In the genomic region with DNA sequence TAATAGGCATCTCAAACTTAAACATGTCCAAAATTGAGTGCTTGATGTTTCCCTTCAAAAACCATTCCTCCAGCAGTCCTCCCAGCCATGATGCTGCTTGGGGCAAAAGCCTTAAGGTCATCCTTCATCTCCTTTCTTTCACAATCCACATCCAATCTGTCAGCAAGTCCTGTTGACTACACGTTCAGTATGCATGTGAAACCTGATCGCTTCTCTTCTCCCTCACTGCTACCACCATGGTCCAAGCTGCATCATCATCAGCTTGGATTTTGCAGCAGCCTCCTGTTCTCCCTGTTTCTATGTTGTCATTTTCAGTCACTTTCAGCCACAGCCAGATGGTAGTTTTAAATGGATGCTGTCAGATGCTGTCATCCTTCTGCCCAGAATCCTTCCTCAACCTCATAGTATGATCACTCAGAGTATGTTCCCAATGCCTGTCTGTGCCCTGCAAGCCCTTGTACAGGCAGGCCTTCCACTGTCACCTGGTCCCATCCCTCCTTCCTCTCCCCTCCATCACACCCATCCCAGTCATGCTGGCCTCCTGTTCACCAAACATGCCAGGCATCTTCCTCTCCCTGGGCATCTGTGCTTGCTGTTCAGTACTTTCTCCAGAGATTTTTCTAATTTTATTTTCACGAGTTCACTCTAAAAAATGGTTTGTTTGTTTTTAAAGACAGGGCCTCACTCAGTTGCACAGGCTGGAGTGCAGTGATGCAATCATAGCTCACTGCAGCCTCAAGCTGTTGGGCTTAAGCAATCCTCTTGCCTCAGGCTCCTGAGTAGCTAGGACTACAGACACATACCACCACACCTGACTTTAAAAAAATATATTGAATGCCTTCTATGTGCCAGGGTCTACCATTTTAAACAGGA, we compare ENCODE assay signal across 11 cellular contexts.
DNase-seq lines count a peak whose midpoint lies in the region; ATAC-seq and TF ChIP-seq lines count a peak whose summit lies in the region.
"Had no signal": no experiment of that assay in that cellular context is flagged by ENCODE, and none has a peak within 500 bp of the region (broad histone marks: within the 10 kb centered on the region; RNA-seq: fewer than 3 reads in every experiment).

No MANE protein-coding gene starts in this region.

- DNase-seq in EL (peak; percentile 71), NCI-H1694 (lab: John Stamatoyannopoulos, UW) (peak; percentile 91), choroid plexus epithelial cell (ENCODE audit: low read depth) (peak; percentile 86), mucosa of descending colon (no peak), ecto neural progenitor cell (ENCODE audit: low spot score) (no peak), NCI-H1092 (lab: John Stamatoyannopoulos, UW) (no peak)
- DNase-seq in activated T-cell treated with anti-CD3 and anti-CD28 coated beads, Interleukin-2, amount 50 U/mL, for 1 hour = no peak
- DNase-seq: activated CD4-positive, alpha-beta memory T cell treated with anti-CD3 and anti-CD28 coated beads, Interleukin-2, amount 10 ng/mL, durations not matched to agents 7 days and 5 days; aorta; Right ventricle myocardium superior had no signal

- no peaks in the 10 kb centered on the region for H3K9me3 ChIP-seq in mucosa of descending colon

- no peaks in the 10 kb centered on the region for H3K36me3 ChIP-seq in mucosa of descending colon (ENCODE audit: low read depth)

- H3K4me3 ChIP-seq in choroid plexus epithelial cell (ENCODE audit: low read depth, low read length) (no peak overlapping the region), mucosa of descending colon (no peak overlapping the region)

- peaks cover 32% of the 10 kb centered on the region for H3K4me1 ChIP-seq in mucosa of descending colon (ENCODE audit: low read depth)

- intact Hi-C loops in mucosa of descending colon (cut with DNase I, micrococcal nuclease) = no loop called here

- TF ChIP-seq CTCF in choroid plexus epithelial cell (conservative IDR thresholded peaks at IDR 0.05; ENCODE audit: low read depth, low read length) (no peak), mucosa of descending colon (IDR thresholded peaks at IDR 0.05) (no peak)

- ATAC-seq in mucosa of descending colon (peak; percentile 70), GM18873 (IDR thresholded peaks at IDR 0.05; ENCODE audit: low FRiP score, unreplicated experiment) (no peak)

Comparison
In these comparisons a context has a peak if more than half of its experiments do, and no peak if none do; other contexts are left out.
1. DNase-seq: peak in EL (single experiment), NCI-H1694 (single experiment) and choroid plexus epithelial cell (single experiment); none in mucosa of descending colon (0 of 3), ecto neural progenitor cell (single experiment), NCI-H1092 (single experiment) and activated T-cell treated with anti-CD3 and anti-CD28 coated beads, Interleukin-2, amount 50 U/mL, for 1 hour (single experiment).